10 cellular contexts compared by ENCODE assay signal in genomic region chr7:19707240-19707639, GRCh38. TPM values are rescaled to one million over a fixed set of nuclear protein-coding genes. Genes with fewer than 3 reads are reported as not detected.
A peak's percentile ranks its signal among the peaks of the same experiment; 100 is the strongest.
DNase-seq lines count a peak whose midpoint lies in the region; ATAC-seq and TF ChIP-seq lines count a peak whose summit lies in the region.
"Had no signal": no experiment of that assay in that cellular context is flagged by ENCODE, and none has a peak within 500 bp of the region (broad histone marks: within the 10 kb centered on the region; RNA-seq: fewer than 3 reads in every experiment).

No MANE protein-coding gene starts in this region.

- H3K27me3 Mint-ChIP-seq in CD4-positive, CD25-positive, alpha-beta regulatory T cell, result peaks cover 13% of the 10 kb centered on the region
- no peaks in the 10 kb centered on the region for H3K27me3 Mint-ChIP-seq in memory B cell

- peaks cover 21% of the 10 kb centered on the region for H3K4me1 ChIP-seq in CD4-positive, CD25-positive, alpha-beta regulatory T cell (ENCODE audit: control insufficient read depth, insufficient read depth, low read length, poor library complexity, severe bottlenecking)
- peaks cover 23% of the 10 kb centered on the region for H3K4me1 ChIP-seq in adipocyte (ENCODE audit: control insufficient read depth, insufficient read depth, low read length)
- H3K4me1 ChIP-seq in adrenal gland (replicated peaks in 1 of 2), result peaks cover 5 to 24% of the 10 kb centered on the region in 2 donors

- H3K9me3 ChIP-seq in CD4-positive, CD25-positive, alpha-beta regulatory T cell (ENCODE audit: control insufficient read depth in 2 of 2, low read length in 2 of 2), result no peaks in the 10 kb centered on the region
- no peaks in the 10 kb centered on the region for H3K9me3 ChIP-seq in adipocyte (ENCODE audit: control insufficient read depth, low read length)
- no peaks in the 10 kb centered on the region for H3K9me3 ChIP-seq in adrenal gland (replicated peaks in 1 of 3)

- peaks cover 27 to 57% (median 41%) of the 10 kb centered on the region in 4 donors for H3K4me1 Mint-ChIP-seq in CD4-positive, CD25-positive, alpha-beta regulatory T cell
- H3K4me1 Mint-ChIP-seq in memory B cell, result peaks cover 31% of the 10 kb centered on the region

- ATAC-seq in CD4-positive, CD25-positive, alpha-beta regulatory T cell (ENCODE audit: low read depth in 2 of 2), result no peak
- ATAC-seq in memory B cell (ENCODE audit: low read depth) (no peak), HG02970 (IDR thresholded peaks at IDR 0.05; ENCODE audit: low FRiP score, unreplicated experiment) (no peak)

- H3K36me3 ChIP-seq in CD4-positive, CD25-positive, alpha-beta regulatory T cell (ENCODE audit: control insufficient read depth, insufficient read depth, low read length), result peaks cover 9% of the 10 kb centered on the region
- H3K36me3 ChIP-seq in adipocyte (ENCODE audit: control insufficient read depth, insufficient read depth, low read length, severe bottlenecking), result peaks cover 5% of the 10 kb centered on the region
- H3K36me3 ChIP-seq in adrenal gland (replicated peaks in 1 of 2), result no peaks in the 10 kb centered on the region

- peak overlapping the region; percentile 96 for H3K4me3 ChIP-seq in CD4-positive, CD25-positive, alpha-beta regulatory T cell (ENCODE audit: low read depth, low read length)
- H3K4me3 ChIP-seq in adipocyte (ENCODE audit: low read length) (peak overlapping the region; percentile 99), adrenal gland (peak overlapping the region in 1 of 4 donors; percentile 96)

- H3K27me3 ChIP-seq in CD4-positive, CD25-positive, alpha-beta regulatory T cell (ENCODE audit: control insufficient read depth, insufficient read depth, low read length), result no peaks in the 10 kb centered on the region
- no peaks in the 10 kb centered on the region for H3K27me3 ChIP-seq in adipocyte (replicated peaks; ENCODE audit: control insufficient read depth, insufficient read depth, low read length)
- no peaks in the 10 kb centered on the region for H3K27me3 ChIP-seq in adrenal gland

- intact Hi-C loops in adrenal gland (cut with DNase I), result no loop called here

- peak overlapping the region in 2 of 3 donors; percentile 98 to 99 for H3K27ac Mint-ChIP-seq in CD4-positive, CD25-positive, alpha-beta regulatory T cell
- H3K27ac Mint-ChIP-seq in memory B cell, result peak overlapping the region; percentile 97

- WGBS in adrenal gland, 4 donors, result 74 to 81% (median 78%) methylated on average over 3 of the region's 3 CpGs

- H3K9ac ChIP-seq in adipocyte (ENCODE audit: low read length), result no peak overlapping the region

- peak overlapping the region; percentile 88 to 98 (median 98) for H3K4me3 Mint-ChIP-seq in CD4-positive, CD25-positive, alpha-beta regulatory T cell
- peak overlapping the region; percentile 29 for H3K4me3 Mint-ChIP-seq in memory B cell

- H3K27ac ChIP-seq in CD4-positive, CD25-positive, alpha-beta regulatory T cell (ENCODE audit: insufficient read depth, low read length, poor library complexity, severe bottlenecking), result no peak overlapping the region
- no peak overlapping the region for H3K27ac ChIP-seq in adrenal gland

- H3K9me3 Mint-ChIP-seq in CD4-positive, CD25-positive, alpha-beta regulatory T cell, result no peaks in the 10 kb centered on the region
- H3K9me3 Mint-ChIP-seq in memory B cell, result no peaks in the 10 kb centered on the region

- no peak for TF ChIP-seq CTCF in adrenal gland (IDR thresholded peaks at IDR 0.05)

- peaks cover 12% of the 10 kb centered on the region for H3K36me3 Mint-ChIP-seq in CD4-positive, CD25-positive, alpha-beta regulatory T cell
- peaks cover 7% of the 10 kb centered on the region for H3K36me3 Mint-ChIP-seq in memory B cell

- DNase-seq in CD4-positive, CD25-positive, alpha-beta regulatory T cell, result no peak
- peak; percentile 15 for DNase-seq in HT1080 (ENCODE audit: low read depth)
- peak; percentile 13 for DNase-seq in adipocyte (ENCODE audit: low read depth)
- DNase-seq in memory B cell (ENCODE audit: low spot score in 2 of 2), result no peak
- no peak for DNase-seq in epidermal melanocyte (ENCODE audit: insufficient read length, low spot score)
- DNase-seq in adrenal gland, result no peak
- no peak for DNase-seq in DMS153 treated with DMSO at 0.1 percent for 48 hours (lab: John Stamatoyannopoulos, UW; ENCODE audit: unreplicated experiment)
- DNase-seq: activated effector memory CD4-positive, alpha-beta T cell treated with Interleukin-2 at 50 U/mL for 16 hours; NCI-H526 had no signal

- TF ChIP-seq POLR2A in adrenal gland (IDR thresholded peaks at IDR 0.05), result no peak

RNA-seq across cellular contexts. Expression of gene POLR1F, which starts 1.6 kb away (rescaled TPM):
- 27.9 TPM for total RNA-seq in CD4-positive, CD25-positive, alpha-beta regulatory T cell
- polyA plus RNA-seq in CD4-positive, CD25-positive, alpha-beta regulatory T cell, result 10 to 100 TPM; 25.3 to 63.9 (median 36.4) TPM
- 27.7 and 29.0 TPM in 2 replicates for total RNA-seq in HT1080 (2014; rRNA removed; shearing (Covaris generic))
- 22.9 and 26.7 TPM in 2 replicates for polyA plus RNA-seq in HT1080 (2015; cell fraction: cytosol; rRNA removed)
- 33.1 and 33.7 TPM in 2 replicates for polyA plus RNA-seq in HT1080 (2015; cell fraction: nucleus; rRNA removed)
- total RNA-seq in adrenal gland, result 10 to 100 TPM in 6 of 8 donors, 1 to 10 TPM in 2; 6.9 to 21.3 (median 12.3) TPM
- polyA plus RNA-seq in adrenal gland, result 10 to 100 TPM in 1 of 3 donors, 1 to 10 TPM in 2; 7.5 to 25.0 (median 8.0) TPM

Comparison
In these comparisons a context has a peak if more than half of its experiments do, and no peak if none do; other contexts are left out.
1. DNase-seq: peak in HT1080 (single experiment) and adipocyte (single experiment); none in CD4-positive, CD25-positive, alpha-beta regulatory T cell (0 of 3), memory B cell (0 of 2), epidermal melanocyte (single experiment), adrenal gland (0 of 7) and DMS153 treated with DMSO at 0.1 percent for 48 hours (single experiment).